ENCODE assay signal across 1 cellular context in the genomic region with DNA sequence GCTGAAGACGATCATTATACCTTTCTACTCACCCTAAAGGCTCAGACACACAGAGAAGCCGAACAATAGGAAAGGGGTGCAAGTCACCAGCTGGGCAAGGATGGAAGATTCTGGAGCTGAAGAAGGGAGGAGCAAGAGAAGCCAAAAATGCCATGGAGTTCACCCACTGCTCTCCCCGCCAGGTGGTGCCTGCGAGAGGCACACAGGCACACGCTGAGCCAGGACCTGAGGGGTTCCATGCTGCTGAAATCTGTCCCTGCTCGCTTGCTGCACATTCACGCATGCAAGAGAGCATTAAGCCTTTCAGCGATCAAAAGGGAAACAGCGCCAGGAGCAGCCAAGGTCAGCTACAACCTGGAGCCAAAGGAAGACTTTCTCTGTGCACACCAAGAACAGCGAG.
TF ChIP-seq lines count a peak whose summit lies in the region.

No MANE protein-coding gene starts in this region.

TF ChIP-seq in GM23338, 12 proteins besides CTCF, POLR2A, EP300 and RAD21 (continued from another document):
- TF ChIP-seq, protein P1, sequence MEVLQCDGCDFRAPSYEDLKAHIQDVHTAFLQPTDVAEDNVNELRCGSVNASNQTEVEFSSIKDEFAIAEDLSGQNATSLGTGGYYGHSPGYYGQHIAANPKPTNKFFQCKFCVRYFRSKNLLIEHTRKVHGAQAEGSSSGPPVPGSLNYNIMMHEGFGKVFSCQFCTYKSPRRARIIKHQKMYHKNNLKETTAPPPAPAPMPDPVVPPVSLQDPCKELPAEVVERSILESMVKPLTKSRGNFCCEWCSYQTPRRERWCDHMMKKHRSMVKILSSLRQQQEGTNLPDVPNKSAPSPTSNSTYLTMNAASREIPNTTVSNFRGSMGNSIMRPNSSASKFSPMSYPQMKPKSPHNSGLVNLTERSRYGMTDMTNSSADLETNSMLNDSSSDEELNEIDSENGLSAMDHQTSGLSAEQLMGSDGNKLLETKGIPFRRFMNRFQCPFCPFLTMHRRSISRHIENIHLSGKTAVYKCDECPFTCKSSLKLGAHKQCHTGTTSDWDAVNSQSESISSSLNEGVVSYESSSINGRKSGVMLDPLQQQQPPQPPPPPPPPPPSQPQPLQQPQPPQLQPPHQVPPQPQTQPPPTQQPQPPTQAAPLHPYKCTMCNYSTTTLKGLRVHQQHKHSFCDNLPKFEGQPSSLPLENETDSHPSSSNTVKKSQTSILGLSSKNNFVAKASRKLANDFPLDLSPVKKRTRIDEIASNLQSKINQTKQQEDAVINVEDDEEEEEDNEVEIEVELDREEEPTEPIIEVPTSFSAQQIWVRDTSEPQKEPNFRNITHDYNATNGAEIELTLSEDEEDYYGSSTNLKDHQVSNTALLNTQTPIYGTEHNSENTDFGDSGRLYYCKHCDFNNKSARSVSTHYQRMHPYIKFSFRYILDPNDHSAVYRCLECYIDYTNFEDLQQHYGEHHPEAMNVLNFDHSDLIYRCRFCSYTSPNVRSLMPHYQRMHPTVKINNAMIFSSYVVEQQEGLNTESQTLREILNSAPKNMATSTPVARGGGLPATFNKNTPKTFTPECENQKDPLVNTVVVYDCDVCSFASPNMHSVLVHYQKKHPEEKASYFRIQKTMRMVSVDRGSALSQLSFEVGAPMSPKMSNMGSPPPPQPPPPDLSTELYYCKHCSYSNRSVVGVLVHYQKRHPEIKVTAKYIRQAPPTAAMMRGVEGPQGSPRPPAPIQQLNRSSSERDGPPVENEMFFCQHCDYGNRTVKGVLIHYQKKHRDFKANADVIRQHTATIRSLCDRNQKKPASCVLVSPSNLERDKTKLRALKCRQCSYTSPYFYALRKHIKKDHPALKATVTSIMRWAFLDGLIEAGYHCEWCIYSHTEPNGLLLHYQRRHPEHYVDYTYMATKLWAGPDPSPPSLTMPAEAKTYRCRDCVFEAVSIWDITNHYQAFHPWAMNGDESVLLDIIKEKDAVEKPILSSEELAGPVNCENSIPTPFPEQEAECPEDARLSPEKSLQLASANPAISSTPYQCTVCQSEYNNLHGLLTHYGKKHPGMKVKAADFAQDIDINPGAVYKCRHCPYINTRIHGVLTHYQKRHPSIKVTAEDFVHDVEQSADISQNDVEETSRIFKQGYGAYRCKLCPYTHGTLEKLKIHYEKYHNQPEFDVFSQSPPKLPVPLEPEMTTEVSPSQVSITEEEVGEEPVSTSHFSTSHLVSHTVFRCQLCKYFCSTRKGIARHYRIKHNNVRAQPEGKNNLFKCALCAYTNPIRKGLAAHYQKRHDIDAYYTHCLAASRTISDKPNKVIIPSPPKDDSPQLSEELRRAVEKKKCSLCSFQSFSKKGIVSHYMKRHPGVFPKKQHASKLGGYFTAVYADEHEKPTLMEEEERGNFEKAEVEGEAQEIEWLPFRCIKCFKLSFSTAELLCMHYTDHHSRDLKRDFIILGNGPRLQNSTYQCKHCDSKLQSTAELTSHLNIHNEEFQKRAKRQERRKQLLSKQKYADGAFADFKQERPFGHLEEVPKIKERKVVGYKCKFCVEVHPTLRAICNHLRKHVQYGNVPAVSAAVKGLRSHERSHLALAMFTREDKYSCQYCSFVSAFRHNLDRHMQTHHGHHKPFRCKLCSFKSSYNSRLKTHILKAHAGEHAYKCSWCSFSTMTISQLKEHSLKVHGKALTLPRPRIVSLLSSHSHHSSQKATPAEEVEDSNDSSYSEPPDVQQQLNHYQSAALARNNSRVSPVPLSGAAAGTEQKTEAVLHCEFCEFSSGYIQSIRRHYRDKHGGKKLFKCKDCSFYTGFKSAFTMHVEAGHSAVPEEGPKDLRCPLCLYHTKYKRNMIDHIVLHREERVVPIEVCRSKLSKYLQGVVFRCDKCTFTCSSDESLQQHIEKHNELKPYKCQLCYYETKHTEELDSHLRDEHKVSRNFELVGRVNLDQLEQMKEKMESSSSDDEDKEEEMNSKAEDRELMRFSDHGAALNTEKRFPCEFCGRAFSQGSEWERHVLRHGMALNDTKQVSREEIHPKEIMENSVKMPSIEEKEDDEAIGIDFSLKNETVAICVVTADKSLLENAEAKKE (CRISPR knock-in tag; IDR thresholded peaks at IDR 0.05) = no peak
- TF ChIP-seq EZH2phosphoT487 (IDR thresholded peaks at IDR 0.05; ENCODE audit: unreplicated experiment) (no peak), POLR2AphosphoS5 (IDR thresholded peaks at IDR 0.05; ENCODE audit: low read depth) (no peak), JUNB (IDR thresholded peaks at IDR 0.05; ENCODE audit: unreplicated experiment) (no peak), NANOG (IDR thresholded peaks at IDR 0.05; ENCODE audit: borderline replicate concordance) (no peak), CREB1 (CRISPR knock-in tag; IDR thresholded peaks at IDR 0.05; ENCODE audit: low read depth) (no peak), EZH2 (IDR thresholded peaks at IDR 0.05; ENCODE audit: low read depth, unreplicated experiment) (no peak)
